ENCODE assay signal across 29 cellular contexts in genomic region chr12:112325157-112325556, GRCh38.
"Had no signal": no experiment of that assay in that cellular context is flagged by ENCODE, and none has a peak within 500 bp of the region (broad histone marks: within the 10 kb centered on the region; RNA-seq: fewer than 3 reads in every experiment).

No MANE protein-coding gene starts in this region.

- FAIRE-seq: urothelium cell line had no signal

- H3K4me3 ChIP-seq: neural progenitor cell, ovary, psoas muscle, skin epidermis, smooth muscle cell, spleen, thoracic aorta, thyroid gland, tibial nerve, upper lobe of left lung, vagina had no signal

- H3K36me3 ChIP-seq: neural progenitor cell, ovary, spleen, thoracic aorta, thyroid gland, tibial nerve, upper lobe of left lung, vagina had no signal

- DNase-seq: natural killer cell; occipital lobe; ovary; posterior cingulate gyrus; psoas muscle; right cardiac atrium; spleen; stimulated activated CD4-positive, alpha-beta T cell treated with anti-CD3 and anti-CD28 coated beads, Interleukin-12 subunit alpha, Interleukin-12 subunit beta, amount 100 ng/mL, for 4 hours; stimulated activated CD4-positive, alpha-beta T cell treated with anti-CD3 and anti-CD28 coated beads, Interleukin-1b, Interleukin-23, amount 100 ng/mL, for 48 hours; stimulated activated CD4-positive, alpha-beta T cell treated with anti-CD3 and anti-CD28 coated beads, Interleukin-4, amount 100 ng/mL, for 1 hour; stimulated activated CD4-positive, alpha-beta T cell treated with anti-CD3 and anti-CD28 coated beads, Interleukin-4, amount 100 ng/mL, for 4 hours; stimulated activated CD8-positive, alpha-beta memory T cell treated with anti-CD3 and anti-CD28 coated beads, Interleukin-4, amount 100 ng/mL, for 48 hours; stimulated activated naive CD4-positive, alpha-beta T cell; stimulated activated naive CD8-positive, alpha-beta T cell treated with anti-CD3 and anti-CD28 coated beads, Interleukin-15, amount 100 ng/mL, for 72 hours; stimulated activated naive CD8-positive, alpha-beta T cell treated with anti-CD3 and anti-CD28 coated beads, Interleukin-15, Interleukin-2, amounts not matched to agents 100 U/mL and 50 U/mL, for 24 hours; substantia nigra; thyroid gland; trophoblast cell; upper lobe of left lung had no signal

- H3K27ac ChIP-seq: neural progenitor cell, ovary, parathyroid adenoma, psoas muscle, skin epidermis, spleen, thoracic aorta, thyroid gland, tibial nerve, upper lobe of left lung, vagina had no signal

- H3K9me3 ChIP-seq: ovary, psoas muscle, spleen, thoracic aorta, thyroid gland, tibial nerve, upper lobe of left lung, vagina had no signal

- H3K27me3 ChIP-seq: neural progenitor cell, ovary, spleen, thyroid gland, tibial nerve, upper lobe of left lung, vagina had no signal

- ATAC-seq: natural killer cell; psoas muscle; right cardiac atrium; sciatic nerve; stimulated activated memory B cell treated with anti-CD40 and anti-IgM and Interleukin-4, amounts not matched to agents 10 μg/mL and 1 μg/mL and 100 μg/mL, for 72 hours; stimulated activated naive CD8-positive, alpha-beta T cell treated with anti-CD3 and anti-CD28 coated beads, Interleukin-15, amount 100 ng/mL, for 72 hours; stimulated activated naive CD8-positive, alpha-beta T cell treated with anti-CD3 and anti-CD28 coated beads, Interleukin-15, Interleukin-2, amounts not matched to agents 100 U/mL and 50 U/mL, for 24 hours had no signal
